ENCODE assay signal across 8 cellular contexts in genomic region chr17:17682737-17683675, GRCh38. TPM values are rescaled to one million over a fixed set of nuclear protein-coding genes. Genes with fewer than 3 reads are reported as not detected.
A peak's percentile ranks its signal among the peaks of the same experiment; 100 is the strongest.
DNase-seq lines count a peak whose midpoint lies in the region; ATAC-seq and TF ChIP-seq lines count a peak whose summit lies in the region.

No MANE protein-coding gene starts in this region.

- TSS peak; percentile 62 for BruUV-seq in Calu3 (replicated peaks; lab: Mats Ljungman, UMichigan)

- 4% methylated on average over 57 of the region's 57 CpGs for WGBS in liver

- ATAC-seq in GM21723 (IDR thresholded peaks at IDR 0.05; ENCODE audit: unreplicated experiment) (peak; percentile 24), HG03342 (IDR thresholded peaks at IDR 0.05; ENCODE audit: unreplicated experiment) (no peak)
- peak; percentile 62 for ATAC-seq in activated CD4-positive, alpha-beta T cell treated with anti-CD3 and anti-CD28 coated beads for 36 hours

- CTCF ChIA-PET in Calu3 (lab: Charles Lee), result no interaction called here
- CTCF ChIA-PET in activated CD4-positive, alpha-beta T cell treated with anti-CD3 and anti-CD28 coated beads for 36 hours (lab: Charles Lee), result interaction anchor here (0.6 to 1.5 kb wide), 5 partner anchors 37 to 236 kb away, joined by 3 to 5 read pairs (median 4); partner anchors contain the start of gene SREBF1

- H3K4me1 Mint-ChIP-seq in Calu3 (ENCODE audit: low read depth, unreplicated experiment), result peaks cover 48% of the 10 kb centered on the region
- peaks cover 27% of the 10 kb centered on the region for H3K4me1 Mint-ChIP-seq in activated CD4-positive, alpha-beta T cell treated with anti-CD3 and anti-CD28 coated beads for 36 hours

- no peak for TF ChIP-seq RAD21 in liver (IDR thresholded peaks at IDR 0.05)

- no peaks in the 10 kb centered on the region for H3K27me3 Mint-ChIP-seq in Calu3 (ENCODE audit: unreplicated experiment)
- no peaks in the 10 kb centered on the region for H3K27me3 Mint-ChIP-seq in activated CD4-positive, alpha-beta T cell treated with anti-CD3 and anti-CD28 coated beads for 36 hours

- H3K4me3 ChIP-seq in liver (ENCODE audit: low read depth in 1 of 3, low read length in 3 of 3), result peak overlapping the region; percentile 54 to 85 (median 74)

- H3K27ac ChIP-seq in liver (ENCODE audit: low read depth in 1 of 2, low read length in 2 of 2), result peak overlapping the region; percentile 62 to 91

- no peak for TF ChIP-seq CTCF in Calu3 (IDR thresholded peaks at IDR 0.05; ENCODE audit: unreplicated experiment)
- no peak for TF ChIP-seq CTCF in liver (IDR thresholded peaks at IDR 0.05; ENCODE audit: low read depth, low read length, missing input control)

- no peaks in the 10 kb centered on the region for H3K27me3 ChIP-seq in liver (ENCODE audit: control insufficient read depth in 4 of 4, insufficient read depth in 4 of 4, low read length in 3 of 4)

- H3K36me3 ChIP-seq in liver (ENCODE audit: control insufficient read depth in 4 of 4, insufficient read depth in 3 of 4, low read depth in 1 of 4, low read length in 3 of 4), result no peaks in the 10 kb centered on the region

- H3K4me1 ChIP-seq in liver (ENCODE audit: control insufficient read depth in 4 of 4, insufficient read depth in 4 of 4, low read length in 3 of 4), result peaks cover 4 to 19% (median 7%) of the 10 kb centered on the region in 4 donors

- no peaks in the 10 kb centered on the region for H3K9me3 Mint-ChIP-seq in Calu3 (ENCODE audit: low read depth, unreplicated experiment)
- no peaks in the 10 kb centered on the region for H3K9me3 Mint-ChIP-seq in activated CD4-positive, alpha-beta T cell treated with anti-CD3 and anti-CD28 coated beads for 36 hours (ENCODE audit: low read depth)

- peak overlapping the region; percentile 82 for H3K4me3 Mint-ChIP-seq in Calu3 (ENCODE audit: low read depth, unreplicated experiment)
- peak overlapping the region; percentile 86 for H3K4me3 Mint-ChIP-seq in activated CD4-positive, alpha-beta T cell treated with anti-CD3 and anti-CD28 coated beads for 36 hours

- DNase-seq in Calu3 (peak; percentile 63), NCI-H1092 (lab: John Stamatoyannopoulos, UW) (peak; percentile 16), dedifferentiated amniotic fluid mesenchymal stem cell (ENCODE audit: extremely low spot score) (peak; percentile 91)
- peak; percentile 85 for DNase-seq in activated CD4-positive, alpha-beta T cell treated with anti-CD3 and anti-CD28 coated beads for 36 hours
- peak; percentile 77 for DNase-seq in stimulated activated CD4-positive, alpha-beta T cell treated with anti-CD3 and anti-CD28 coated beads, Interleukin-4, amount 100 ng/mL, for 1 hour

- H3K9me3 ChIP-seq in liver (ENCODE audit: control insufficient read depth in 4 of 4, low read length in 3 of 4), result no peaks in the 10 kb centered on the region

- intact Hi-C loops in Calu3 (cut with micrococcal nuclease; ENCODE audit: unreplicated experiment), result loop anchor here (5.0 kb wide), 1 partner anchor 179 kb away; no protein-coding TSS in a partner anchor
- intact Hi-C loops in activated CD4-positive, alpha-beta T cell treated with anti-CD3 and anti-CD28 coated beads for 36 hours (cut with DNase I, micrococcal nuclease), result loop anchor here (1.0 to 5.0 kb wide), 11 partner anchors 11 to 500 kb away; partner anchors contain the start of genes ATPAF2 (in 2 of the 2), GID4 (in 2 of the 2), ALKBH5 (in 1 of the 2) and DRG2 (in 1 of the 2)

- H3K27ac Mint-ChIP-seq in Calu3 (ENCODE audit: unreplicated experiment), result peak overlapping the region; percentile 95
- H3K27ac Mint-ChIP-seq in activated CD4-positive, alpha-beta T cell treated with anti-CD3 and anti-CD28 coated beads for 36 hours, result peak overlapping the region; percentile 85

- peak overlapping the region in 1 of 2 donors; percentile 73 for H3K9ac ChIP-seq in liver (ENCODE audit: low read depth in 1 of 2, low read length in 2 of 2)

- POLR2A ChIA-PET in activated CD4-positive, alpha-beta T cell treated with anti-CD3 and anti-CD28 coated beads for 36 hours (lab: Charles Lee), result interaction anchor here (0.6 to 0.8 kb wide), 2 partner anchors 289 to 765 kb away, joined by 3 read pairs; partner anchors contain the start of gene TOM1L2

- H3K36me3 Mint-ChIP-seq in Calu3 (ENCODE audit: insufficient read depth, unreplicated experiment), result peaks cover 45% of the 10 kb centered on the region
- H3K36me3 Mint-ChIP-seq in activated CD4-positive, alpha-beta T cell treated with anti-CD3 and anti-CD28 coated beads for 36 hours (ENCODE audit: low read depth), result no peaks in the 10 kb centered on the region

TF ChIP-seq in liver, 16 proteins besides CTCF, POLR2A, EP300 and RAD21:
- TF ChIP-seq RXRA (IDR thresholded peaks at IDR 0.05) (no peak), HNF4A (conservative IDR thresholded peaks at IDR 0.05) (no peak), HNF4G (IDR thresholded peaks at IDR 0.05) (no peak), SP1 (IDR thresholded peaks at IDR 0.05) (no peak), JUND (IDR thresholded peaks at IDR 0.05) (no peak), FOXA2 (IDR thresholded peaks at IDR 0.05) (no peak), ZBTB33 (IDR thresholded peaks at IDR 0.05) (no peak), TAF1 (conservative IDR thresholded peaks at IDR 0.05) (no peak), FOXA1 (IDR thresholded peaks at IDR 0.05) (no peak)
- TF ChIP-seq, protein P1, sequence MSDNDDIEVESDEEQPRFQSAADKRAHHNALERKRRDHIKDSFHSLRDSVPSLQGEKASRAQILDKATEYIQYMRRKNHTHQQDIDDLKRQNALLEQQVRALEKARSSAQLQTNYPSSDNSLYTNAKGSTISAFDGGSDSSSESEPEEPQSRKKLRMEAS (IDR thresholded peaks at IDR 0.05), result no peak

RNA-seq across cellular contexts. Expression of gene RAI1, which starts 1.7 kb away (rescaled TPM):
- total RNA-seq in Calu3 (2022) (38.0 and 43.4 TPM in 2 replicates), liver (1 to 10 TPM; 5.8 to 7.6 TPM)
- total RNA-seq in activated CD4-positive, alpha-beta T cell treated with anti-CD3 and anti-CD28 coated beads for 36 hours, result 10 to 100 TPM; 13.6 to 16.4 TPM
- polyA plus RNA-seq in liver, result 1 to 10 TPM in 1 of 2 donors, under 1 TPM in 1; 0.57 to 4.7 TPM

Comparison
In these comparisons a context has a peak if more than half of its experiments do, and no peak if none do; other contexts are left out.
1. DNase-seq: peak in every context shown above with its lines; median percentile 91 in dedifferentiated amniotic fluid mesenchymal stem cell; 85 in activated CD4-positive, alpha-beta T cell treated with anti-CD3 and anti-CD28 coated beads for 36 hours; 77 in stimulated activated CD4-positive, alpha-beta T cell treated with anti-CD3 and anti-CD28 coated beads, Interleukin-4, amount 100 ng/mL, for 1 hour; 63 in Calu3; 16 in NCI-H1092.